Comparison of ENCODE assay signal across 8 cellular contexts in the genomic region with DNA sequence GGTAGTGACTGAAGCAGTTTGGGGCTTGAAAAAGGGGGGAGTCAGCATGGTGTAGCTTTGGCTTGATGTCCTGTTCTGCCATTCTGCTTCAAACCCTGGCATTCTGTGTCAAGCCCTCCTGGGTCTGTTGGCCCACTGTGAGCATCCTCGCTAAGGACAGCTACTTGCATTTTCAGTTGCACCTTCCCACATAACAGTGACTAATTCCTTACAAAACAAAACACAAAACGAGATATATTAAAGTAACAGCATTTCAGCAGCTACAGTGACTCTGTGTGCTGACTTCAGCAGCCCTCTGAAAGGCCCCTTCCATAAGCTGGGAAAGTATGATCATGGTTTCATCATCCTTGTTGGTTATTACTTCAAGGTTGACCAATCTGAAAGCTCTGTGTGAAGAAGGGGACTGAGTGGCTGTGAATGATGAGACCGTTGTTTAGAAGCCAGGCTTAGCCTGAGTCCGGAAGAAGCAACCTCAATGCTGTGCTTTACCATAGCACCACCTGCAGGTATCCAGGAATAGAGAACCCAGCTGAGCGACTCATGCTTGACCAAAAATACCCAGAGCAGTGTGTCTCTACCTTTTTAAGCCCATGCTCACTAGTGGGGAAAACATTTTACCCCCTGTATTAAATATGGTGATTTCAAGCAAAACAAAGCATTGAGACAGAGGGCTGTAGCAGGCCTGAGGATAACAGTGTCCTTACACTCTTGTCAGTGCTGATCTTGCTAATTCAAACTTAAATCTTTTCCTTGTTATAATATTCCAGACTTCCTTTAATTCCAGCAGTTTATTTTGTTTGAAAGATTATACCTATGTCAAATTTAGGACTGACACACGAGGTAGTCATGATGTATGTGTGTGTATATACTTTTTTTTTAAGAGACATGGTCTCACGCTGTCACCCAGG. TPM values are rescaled to one million over a fixed set of nuclear protein-coding genes. Genes with fewer than 3 reads are reported as not detected.
DNase-seq lines count a peak whose midpoint lies in the region; ATAC-seq and TF ChIP-seq lines count a peak whose summit lies in the region.

No MANE protein-coding gene starts in this region.

- H3K36me3 ChIP-seq in SU-DHL-6 (ENCODE audit: low read length): no peaks in the 10 kb centered on the region
- H3K36me3 ChIP-seq in liver (ENCODE audit: control insufficient read depth in 4 of 4, insufficient read depth in 3 of 4, low read depth in 1 of 4, low read length in 3 of 4): peaks cover 0 to 2% (median under 1%) of the 10 kb centered on the region in 4 donors

- H3K9me3 ChIP-seq in SU-DHL-6 (ENCODE audit: insufficient read depth, low read length) (no peaks in the 10 kb centered on the region), liver (ENCODE audit: control insufficient read depth in 4 of 4, low read length in 3 of 4) (no peaks in the 10 kb centered on the region)

- peak; percentile 86 for ATAC-seq in GM21576 (IDR thresholded peaks at IDR 0.05; ENCODE audit: unreplicated experiment)

- H3K9ac ChIP-seq in SU-DHL-6 (ENCODE audit: low read length): peak overlapping the region; percentile 37; the same call in 1 of the 2 replicates
- H3K9ac ChIP-seq in liver (ENCODE audit: low read depth in 1 of 2, low read length in 2 of 2): no peak overlapping the region

- H3K27ac ChIP-seq in SU-DHL-6 (ENCODE audit: low read depth, low read length) (peak overlapping the region; percentile 34), coronary artery (peak overlapping the region in 1 of 2 donors; percentile 67), liver (ENCODE audit: low read depth in 1 of 2, low read length in 2 of 2) (no peak overlapping the region)

- H3K4me2 ChIP-seq in SU-DHL-6 (ENCODE audit: low read depth, low read length, poor library complexity, severe bottlenecking): peak overlapping the region; percentile 43

- TF ChIP-seq RAD21 in liver (IDR thresholded peaks at IDR 0.05): peak; percentile 72 to 81

- H3K79me2 ChIP-seq in SU-DHL-6 (ENCODE audit: insufficient read depth, low read length): no peaks in the 10 kb centered on the region

- 52% methylated on average over 7 of the region's 7 CpGs for WGBS in liver

- H3K27me3 ChIP-seq in SU-DHL-6 (ENCODE audit: low read length) (no peaks in the 10 kb centered on the region), liver (ENCODE audit: control insufficient read depth in 4 of 4, insufficient read depth in 4 of 4, low read length in 3 of 4) (no peaks in the 10 kb centered on the region)

- H3K9me2 ChIP-seq in SU-DHL-6 (replicated peaks; ENCODE audit: insufficient read depth, low read length): no peaks in the 10 kb centered on the region

- no peaks in the 10 kb centered on the region for H3F3A ChIP-seq in SU-DHL-6 (ENCODE audit: insufficient read depth)

- H3K4me3 ChIP-seq in SU-DHL-6 (ENCODE audit: insufficient read depth, low read length, poor library complexity, severe bottlenecking): no peak overlapping the region
- no peak overlapping the region for H3K4me3 ChIP-seq in coronary artery
- H3K4me3 ChIP-seq in liver (ENCODE audit: low read depth in 1 of 3, low read length in 3 of 3): no peak overlapping the region

- no peaks in the 10 kb centered on the region for H3K4me1 ChIP-seq in liver (ENCODE audit: control insufficient read depth in 4 of 4, insufficient read depth in 4 of 4, low read length in 3 of 4)

- peak overlapping the region; percentile 79 for H2AFZ ChIP-seq in SU-DHL-6 (ENCODE audit: low read depth, low read length, severe bottlenecking)

- no peaks in the 10 kb centered on the region for H4K20me1 ChIP-seq in SU-DHL-6 (ENCODE audit: low read depth, low read length)

- TF ChIP-seq CTCF in SU-DHL-6 (IDR thresholded peaks at IDR 0.05; ENCODE audit: insufficient read depth, low read length, poor library complexity, severe bottlenecking) (peak; percentile 62), coronary artery (IDR thresholded peaks at IDR 0.05) (peak; percentile 38), liver (IDR thresholded peaks at IDR 0.05; ENCODE audit: low read depth, low read length, missing input control) (peak; percentile 33)

- peak; percentile 58 for DNase-seq in activated CD8-positive, alpha-beta memory T cell treated with anti-CD3 and anti-CD28 coated beads for 24 hours
- DNase-seq in activated CD8-positive, alpha-beta memory T cell treated with anti-CD3 and anti-CD28 coated beads, Interleukin-2, amount 50 U/mL, for 48 hours: no peak
- DNase-seq in HT-29 (ENCODE audit: low spot score): peak; percentile 60
- no peak for DNase-seq in coronary artery (ENCODE audit: low spot score)
- DNase-seq in superior temporal gyrus (ENCODE audit: extremely low spot score): peak; percentile 75

TF ChIP-seq in liver, 16 proteins besides CTCF, POLR2A, EP300 and RAD21:
- no peak for TF ChIP-seq RXRA (IDR thresholded peaks at IDR 0.05)
- TF ChIP-seq NR2F2 (IDR thresholded peaks at IDR 0.05): no peak
- TF ChIP-seq, protein P1, sequence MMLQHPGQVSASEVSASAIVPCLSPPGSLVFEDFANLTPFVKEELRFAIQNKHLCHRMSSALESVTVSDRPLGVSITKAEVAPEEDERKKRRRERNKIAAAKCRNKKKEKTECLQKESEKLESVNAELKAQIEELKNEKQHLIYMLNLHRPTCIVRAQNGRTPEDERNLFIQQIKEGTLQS (IDR thresholded peaks at IDR 0.05): no peak
- TF ChIP-seq JUND (IDR thresholded peaks at IDR 0.05): no peak
- TF ChIP-seq, protein P2, sequence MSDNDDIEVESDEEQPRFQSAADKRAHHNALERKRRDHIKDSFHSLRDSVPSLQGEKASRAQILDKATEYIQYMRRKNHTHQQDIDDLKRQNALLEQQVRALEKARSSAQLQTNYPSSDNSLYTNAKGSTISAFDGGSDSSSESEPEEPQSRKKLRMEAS (IDR thresholded peaks at IDR 0.05): no peak
- no peak for TF ChIP-seq YY1 (IDR thresholded peaks at IDR 0.05)
- no peak for TF ChIP-seq FOXA1 (IDR thresholded peaks at IDR 0.05)
- TF ChIP-seq FOXA2 (IDR thresholded peaks at IDR 0.05): no peak
- no peak for TF ChIP-seq TAF1 (conservative IDR thresholded peaks at IDR 0.05)
- TF ChIP-seq GABPA (IDR thresholded peaks at IDR 0.05 in 1 of 2, conservative IDR thresholded peaks at IDR 0.05 in 1 of 2): no peak
- TF ChIP-seq, protein P3, sequence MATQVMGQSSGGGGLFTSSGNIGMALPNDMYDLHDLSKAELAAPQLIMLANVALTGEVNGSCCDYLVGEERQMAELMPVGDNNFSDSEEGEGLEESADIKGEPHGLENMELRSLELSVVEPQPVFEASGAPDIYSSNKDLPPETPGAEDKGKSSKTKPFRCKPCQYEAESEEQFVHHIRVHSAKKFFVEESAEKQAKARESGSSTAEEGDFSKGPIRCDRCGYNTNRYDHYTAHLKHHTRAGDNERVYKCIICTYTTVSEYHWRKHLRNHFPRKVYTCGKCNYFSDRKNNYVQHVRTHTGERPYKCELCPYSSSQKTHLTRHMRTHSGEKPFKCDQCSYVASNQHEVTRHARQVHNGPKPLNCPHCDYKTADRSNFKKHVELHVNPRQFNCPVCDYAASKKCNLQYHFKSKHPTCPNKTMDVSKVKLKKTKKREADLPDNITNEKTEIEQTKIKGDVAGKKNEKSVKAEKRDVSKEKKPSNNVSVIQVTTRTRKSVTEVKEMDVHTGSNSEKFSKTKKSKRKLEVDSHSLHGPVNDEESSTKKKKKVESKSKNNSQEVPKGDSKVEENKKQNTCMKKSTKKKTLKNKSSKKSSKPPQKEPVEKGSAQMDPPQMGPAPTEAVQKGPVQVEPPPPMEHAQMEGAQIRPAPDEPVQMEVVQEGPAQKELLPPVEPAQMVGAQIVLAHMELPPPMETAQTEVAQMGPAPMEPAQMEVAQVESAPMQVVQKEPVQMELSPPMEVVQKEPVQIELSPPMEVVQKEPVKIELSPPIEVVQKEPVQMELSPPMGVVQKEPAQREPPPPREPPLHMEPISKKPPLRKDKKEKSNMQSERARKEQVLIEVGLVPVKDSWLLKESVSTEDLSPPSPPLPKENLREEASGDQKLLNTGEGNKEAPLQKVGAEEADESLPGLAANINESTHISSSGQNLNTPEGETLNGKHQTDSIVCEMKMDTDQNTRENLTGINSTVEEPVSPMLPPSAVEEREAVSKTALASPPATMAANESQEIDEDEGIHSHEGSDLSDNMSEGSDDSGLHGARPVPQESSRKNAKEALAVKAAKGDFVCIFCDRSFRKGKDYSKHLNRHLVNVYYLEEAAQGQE (IDR thresholded peaks at IDR 0.05): no peak
- no peak for TF ChIP-seq HNF4G (IDR thresholded peaks at IDR 0.05)
- TF ChIP-seq EGR1 (IDR thresholded peaks at IDR 0.05; ENCODE audit: low read depth in 2 of 2): no peak
- TF ChIP-seq HNF4A (conservative IDR thresholded peaks at IDR 0.05): no peak
- TF ChIP-seq SP1 (IDR thresholded peaks at IDR 0.05): no peak
- TF ChIP-seq, protein P4, sequence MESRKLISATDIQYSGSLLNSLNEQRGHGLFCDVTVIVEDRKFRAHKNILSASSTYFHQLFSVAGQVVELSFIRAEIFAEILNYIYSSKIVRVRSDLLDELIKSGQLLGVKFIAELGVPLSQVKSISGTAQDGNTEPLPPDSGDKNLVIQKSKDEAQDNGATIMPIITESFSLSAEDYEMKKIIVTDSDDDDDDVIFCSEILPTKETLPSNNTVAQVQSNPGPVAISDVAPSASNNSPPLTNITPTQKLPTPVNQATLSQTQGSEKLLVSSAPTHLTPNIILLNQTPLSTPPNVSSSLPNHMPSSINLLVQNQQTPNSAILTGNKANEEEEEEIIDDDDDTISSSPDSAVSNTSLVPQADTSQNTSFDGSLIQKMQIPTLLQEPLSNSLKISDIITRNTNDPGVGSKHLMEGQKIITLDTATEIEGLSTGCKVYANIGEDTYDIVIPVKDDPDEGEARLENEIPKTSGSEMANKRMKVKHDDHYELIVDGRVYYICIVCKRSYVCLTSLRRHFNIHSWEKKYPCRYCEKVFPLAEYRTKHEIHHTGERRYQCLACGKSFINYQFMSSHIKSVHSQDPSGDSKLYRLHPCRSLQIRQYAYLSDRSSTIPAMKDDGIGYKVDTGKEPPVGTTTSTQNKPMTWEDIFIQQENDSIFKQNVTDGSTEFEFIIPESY (IDR thresholded peaks at IDR 0.05): no peak
TF ChIP-seq in liver: peak in this region for 0.

RNA-seq across cellular contexts. Expression of a gene that starts 42.6 kb away (rescaled TPM):
- not detected in 2 replicates for total RNA-seq in HT-29 (2014; rRNA removed; shearing (Covaris generic))
- total RNA-seq in liver: under 1 TPM; 0.05 to 0.59 TPM
- polyA plus RNA-seq in liver: under 1 TPM; 0.06 to 0.10 TPM

Comparison
In these comparisons a context has a peak if more than half of its experiments do, and no peak if none do; other contexts are left out.
1. DNase-seq: peak in activated CD8-positive, alpha-beta memory T cell treated with anti-CD3 and anti-CD28 coated beads for 24 hours (single experiment), HT-29 (single experiment) and superior temporal gyrus (single experiment); none in activated CD8-positive, alpha-beta memory T cell treated with anti-CD3 and anti-CD28 coated beads, Interleukin-2, amount 50 U/mL, for 48 hours (single experiment) and coronary artery (single experiment).
2. Peak in every context shown above with its lines, with median percentiles within 50 percentile points of each other: CTCF ChIP-seq.